Comparison of ENCODE assay signal across 10 cellular contexts in genomic region chr13:61413572-61413971, GRCh38. TPM values are rescaled to one million over a fixed set of nuclear protein-coding genes. Genes with fewer than 3 reads are reported as not detected.
DNase-seq lines count a peak whose midpoint lies in the region; ATAC-seq and TF ChIP-seq lines count a peak whose summit lies in the region.
"Had no signal": no experiment of that assay in that cellular context is flagged by ENCODE, and none has a peak within 500 bp of the region (broad histone marks: within the 10 kb centered on the region; RNA-seq: fewer than 3 reads in every experiment).

No MANE protein-coding gene starts in this region.

- peak; percentile 14 for DNase-seq in progenitor cell of endocrine pancreas (ENCODE audit: low spot score, unreplicated experiment)
- no peak for DNase-seq in stimulated activated CD4-positive, alpha-beta T cell treated with anti-CD3 and anti-CD28 coated beads, Interleukin-2, amount 100 ng/mL, for 24 hours
- no peak for DNase-seq in CD14-positive monocyte (ENCODE audit: low spot score)
- DNase-seq in SIG-M5 treated with dmso at 0.1 percent for 504 hours (lab: John Stamatoyannopoulos, UW; ENCODE audit: unreplicated experiment): no peak
- no peak for DNase-seq in activated CD8-positive, alpha-beta T cell treated with anti-CD3 and anti-CD28 coated beads for 36 hours
- DNase-seq: CD4-positive, CD25-positive, alpha-beta regulatory T cell had no signal

- H3K9ac ChIP-seq in ES-I3 (ENCODE audit: low read depth, low read length) (peak overlapping the region; percentile 51; the same call in 1 of the 2 replicates), iPS-15b (ENCODE audit: low read depth, low read length) (no peak overlapping the region)

- H3K9me3 ChIP-seq in ES-I3 (ENCODE audit: control insufficient read depth, insufficient read depth, low read length): no peaks in the 10 kb centered on the region
- H3K9me3 ChIP-seq in iPS-15b (ENCODE audit: control insufficient read depth, insufficient read depth, low read length): no peaks in the 10 kb centered on the region

- H3K4me3 Mint-ChIP-seq in brain: peak overlapping the region; percentile 90 to 95 (median 91)
- peak overlapping the region; percentile 99 for H3K4me3 Mint-ChIP-seq in progenitor cell of endocrine pancreas (ENCODE audit: low read depth)
- peak overlapping the region in 1 of 2 donors; percentile 84 for H3K4me3 Mint-ChIP-seq in CD14-positive monocyte
- no peak overlapping the region for H3K4me3 Mint-ChIP-seq in activated CD8-positive, alpha-beta T cell treated with anti-CD3 and anti-CD28 coated beads for 36 hours
- H3K4me3 Mint-ChIP-seq: CD4-positive, CD25-positive, alpha-beta regulatory T cell had no signal

- peak overlapping the region in 1 of 5 experiments; percentile 18 for H3K27ac Mint-ChIP-seq in brain
- H3K27ac Mint-ChIP-seq in progenitor cell of endocrine pancreas: peak overlapping the region; percentile 65
- H3K27ac Mint-ChIP-seq in CD14-positive monocyte: peak overlapping the region in 2 of 7 donors; percentile 4 to 61
- H3K27ac Mint-ChIP-seq in activated CD8-positive, alpha-beta T cell treated with anti-CD3 and anti-CD28 coated beads for 36 hours: no peak overlapping the region
- H3K27ac Mint-ChIP-seq: CD4-positive, CD25-positive, alpha-beta regulatory T cell had no signal

- H3K27me3 Mint-ChIP-seq in brain (peaks cover 54% of the 10 kb centered on the region), progenitor cell of endocrine pancreas (no peaks in the 10 kb centered on the region), CD14-positive monocyte (ENCODE audit: low read depth in 3 of 3) (peaks cover 33 to 40% (median 36%) of the 10 kb centered on the region in 3 donors)
- H3K27me3 Mint-ChIP-seq in activated CD8-positive, alpha-beta T cell treated with anti-CD3 and anti-CD28 coated beads for 36 hours: peaks cover 28% of the 10 kb centered on the region

- peak overlapping the region; percentile 89 for H3K4me3 ChIP-seq in iPS-15b (ENCODE audit: low read depth, low read length)

- H3K36me3 Mint-ChIP-seq in brain (no peaks in the 10 kb centered on the region), progenitor cell of endocrine pancreas (ENCODE audit: insufficient read depth) (peaks cover 5% of the 10 kb centered on the region), CD14-positive monocyte (peaks cover 0 to 3% of the 10 kb centered on the region in 2 donors)
- H3K36me3 Mint-ChIP-seq in activated CD8-positive, alpha-beta T cell treated with anti-CD3 and anti-CD28 coated beads for 36 hours (ENCODE audit: low read depth): no peaks in the 10 kb centered on the region
- H3K36me3 Mint-ChIP-seq: CD4-positive, CD25-positive, alpha-beta regulatory T cell had no signal

- ATAC-seq in activated CD8-positive, alpha-beta T cell treated with anti-CD3 and anti-CD28 coated beads for 36 hours: no peak

- H3K4me1 ChIP-seq in ES-I3 (ENCODE audit: insufficient read depth, low read length): no peaks in the 10 kb centered on the region
- H3K4me1 ChIP-seq in iPS-15b (ENCODE audit: control insufficient read depth, insufficient read depth, low read length): no peaks in the 10 kb centered on the region

- peaks cover 46% of the 10 kb centered on the region for H3K27me3 ChIP-seq in iPS-15b (ENCODE audit: control insufficient read depth, insufficient read depth, low read length)

- no peaks in the 10 kb centered on the region for H3K36me3 ChIP-seq in ES-I3 (ENCODE audit: insufficient read depth, low read length)
- no peaks in the 10 kb centered on the region for H3K36me3 ChIP-seq in iPS-15b (ENCODE audit: control insufficient read depth, insufficient read depth, low read length)

- CTCF ChIA-PET in activated CD8-positive, alpha-beta T cell treated with anti-CD3 and anti-CD28 coated beads for 36 hours (lab: Charles Lee): no interaction called here

- peaks cover 26% of the 10 kb centered on the region for H3K4me1 Mint-ChIP-seq in brain
- H3K4me1 Mint-ChIP-seq in progenitor cell of endocrine pancreas (ENCODE audit: low read depth): peaks cover 38% of the 10 kb centered on the region
- peaks cover 12% of the 10 kb centered on the region for H3K4me1 Mint-ChIP-seq in CD14-positive monocyte
- H3K4me1 Mint-ChIP-seq in activated CD8-positive, alpha-beta T cell treated with anti-CD3 and anti-CD28 coated beads for 36 hours (ENCODE audit: low read depth): no peaks in the 10 kb centered on the region

- intact Hi-C loops in CD14-positive monocyte (cut with micrococcal nuclease): no loop called here
- intact Hi-C loops in activated CD8-positive, alpha-beta T cell treated with anti-CD3 and anti-CD28 coated beads for 36 hours (cut with micrococcal nuclease): no loop called here

- TF ChIP-seq CTCF in brain (conservative IDR thresholded peaks at IDR 0.05) (no peak), progenitor cell of endocrine pancreas (IDR thresholded peaks at IDR 0.05; ENCODE audit: unreplicated experiment) (no peak), CD14-positive monocyte (IDR thresholded peaks at IDR 0.05) (no peak)
- no peak for TF ChIP-seq CTCF in activated CD8-positive, alpha-beta T cell treated with anti-CD3 and anti-CD28 coated beads for 36 hours (IDR thresholded peaks at IDR 0.05)

- H3K9me3 Mint-ChIP-seq in brain (peaks cover 0 to 3% (median 0%) of the 10 kb centered on the region in 5 experiments), progenitor cell of endocrine pancreas (ENCODE audit: low read depth) (no peaks in the 10 kb centered on the region), CD14-positive monocyte (peaks cover 0 to 13% (median 2%) of the 10 kb centered on the region in 7 donors)
- H3K9me3 Mint-ChIP-seq in activated CD8-positive, alpha-beta T cell treated with anti-CD3 and anti-CD28 coated beads for 36 hours: peaks cover 1% of the 10 kb centered on the region

- POLR2A ChIA-PET in activated CD8-positive, alpha-beta T cell treated with anti-CD3 and anti-CD28 coated beads for 36 hours (lab: Charles Lee): interaction anchor here (0.5 kb wide), 1 partner anchor 36 kb away, joined by 3 read pairs; no protein-coding TSS in a partner anchor

RNA-seq across cellular contexts. Expression of gene PCDH20, which starts 2.1 kb away (rescaled TPM):
- 0.71 TPM for polyA plus RNA-seq in brain (ENCODE audit: insufficient read depth, low read depth, low replicate concordance)
- 21.2 and 22.7 TPM in 2 replicates for total RNA-seq in progenitor cell of endocrine pancreas
- polyA plus RNA-seq in CD14-positive monocyte: not detected
- not detected for total RNA-seq in activated CD8-positive, alpha-beta T cell treated with anti-CD3 and anti-CD28 coated beads for 36 hours
- total RNA-seq: CD4-positive, CD25-positive, alpha-beta regulatory T cell; OCI-LY7 had no signal

Comparison
In these comparisons a context has a peak if more than half of its experiments do, and no peak if none do; other contexts are left out.
1. RNA of gene PCDH20, which starts 2.1 kb away (total RNA-seq): 21.2 to 22.7 TPM in progenitor cell of endocrine pancreas; not detected in activated CD8-positive, alpha-beta T cell treated with anti-CD3 and anti-CD28 coated beads for 36 hours; every median in the first group is over 10 times any median in the second.